In the genomic region with DNA sequence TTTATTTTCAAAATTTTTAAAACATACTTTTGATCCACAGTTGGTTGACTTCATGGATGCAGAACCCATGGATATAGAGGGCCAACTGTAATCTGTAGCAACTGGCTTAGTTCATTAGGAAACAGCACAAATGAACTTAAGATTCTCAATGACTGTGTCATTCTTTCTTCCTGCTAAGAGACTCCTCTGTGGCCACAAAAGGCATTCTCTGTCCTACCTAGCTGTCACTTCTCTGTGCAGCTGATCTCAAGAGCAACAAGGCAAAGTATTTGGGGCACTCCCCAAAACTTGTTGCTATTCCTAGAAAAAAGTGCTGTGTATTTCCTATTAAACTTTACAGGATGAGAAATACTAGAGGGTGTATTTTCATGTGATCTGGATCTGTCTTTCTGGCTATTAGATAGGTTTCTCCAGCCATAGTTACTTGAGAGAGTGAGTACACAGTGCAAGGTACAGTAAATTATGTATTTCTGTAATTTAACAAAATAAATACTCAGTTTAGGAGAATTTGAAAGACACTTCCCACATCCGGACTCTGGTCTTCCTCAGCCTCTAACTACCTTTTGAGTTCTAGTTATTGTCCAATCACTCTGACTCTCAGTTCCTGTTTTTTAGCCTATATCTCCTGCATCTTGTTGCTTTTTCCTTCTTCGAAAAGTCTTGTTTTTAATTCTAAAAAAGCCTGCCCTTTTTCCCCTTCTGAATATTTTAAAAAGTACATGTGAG, we compare ENCODE assay signal across 12 cellular contexts. TPM values are rescaled to one million over a fixed set of nuclear protein-coding genes. Genes with fewer than 3 reads are reported as not detected.
A peak's percentile ranks its signal among the peaks of the same experiment; 100 is the strongest.
DNase-seq lines count a peak whose midpoint lies in the region; ATAC-seq and TF ChIP-seq lines count a peak whose summit lies in the region.
"Had no signal": no experiment of that assay in that cellular context is flagged by ENCODE, and none has a peak within 500 bp of the region (broad histone marks: within the 10 kb centered on the region; RNA-seq: fewer than 3 reads in every experiment).

No MANE protein-coding gene starts in this region.

- H3K4me2 ChIP-seq in hepatocyte: no peak overlapping the region

- H3K9me2 ChIP-seq in hepatocyte (replicated peaks; ENCODE audit: insufficient read depth): no peaks in the 10 kb centered on the region

- no peak overlapping the region for H2AFZ ChIP-seq in hepatocyte

- ATAC-seq in GM18505 (IDR thresholded peaks at IDR 0.05; ENCODE audit: unreplicated experiment) (peak; percentile 83), GM21447 (IDR thresholded peaks at IDR 0.05; ENCODE audit: unreplicated experiment) (peak; percentile 88), HG03354 (IDR thresholded peaks at IDR 0.05; ENCODE audit: poor library complexity, severe bottlenecking, unreplicated experiment) (peak; percentile 86), T-helper 17 cell (no peak)
- no peak for ATAC-seq in natural killer cell treated with Interleukin-12 subunit alpha and Interleukin-12 subunit beta and Interleukin-15 and Interleukin-18, amount 100 ng/mL, for 72 hours

- H3K27me3 Mint-ChIP-seq in T-helper 17 cell: no peaks in the 10 kb centered on the region
- H3K27me3 Mint-ChIP-seq in immature natural killer cell (ENCODE audit: low read depth in 3 of 3): peaks cover 3 to 8% (median 3%) of the 10 kb centered on the region in 3 donors
- peaks cover 2 to 4% of the 10 kb centered on the region in 2 donors for H3K27me3 Mint-ChIP-seq in natural killer cell treated with Interleukin-12 subunit alpha and Interleukin-12 subunit beta and Interleukin-15 and Interleukin-18, amount 100 ng/mL, for 72 hours

- no peaks in the 10 kb centered on the region for H3K9me3 Mint-ChIP-seq in immature natural killer cell
- H3K9me3 Mint-ChIP-seq in natural killer cell treated with Interleukin-12 subunit alpha and Interleukin-12 subunit beta and Interleukin-15 and Interleukin-18, amount 100 ng/mL, for 72 hours: no peaks in the 10 kb centered on the region

- H3K36me3 Mint-ChIP-seq in T-helper 17 cell (ENCODE audit: low read depth) (peaks cover 2% of the 10 kb centered on the region), immature natural killer cell (no peaks in the 10 kb centered on the region)
- no peaks in the 10 kb centered on the region for H3K36me3 Mint-ChIP-seq in natural killer cell treated with Interleukin-12 subunit alpha and Interleukin-12 subunit beta and Interleukin-15 and Interleukin-18, amount 100 ng/mL, for 72 hours

- H3K4me1 ChIP-seq in hepatocyte (ENCODE audit: insufficient read depth): no peaks in the 10 kb centered on the region

- H4K20me1 ChIP-seq in hepatocyte (ENCODE audit: insufficient read depth, poor library complexity, severe bottlenecking): no peaks in the 10 kb centered on the region

- DNase-seq in T-helper 17 cell (no peak), hepatocyte (ENCODE audit: low spot score) (no peak), immature natural killer cell (no peak)
- DNase-seq in central memory CD4-positive, alpha-beta T cell: no peak
- no peak for DNase-seq in natural killer cell treated with Interleukin-12 subunit alpha and Interleukin-12 subunit beta and Interleukin-15 and Interleukin-18, amount 100 ng/mL, for 72 hours (ENCODE audit: low spot score)
- DNase-seq: activated naive CD4-positive, alpha-beta T cell treated with Interleukin-2 at 50 U/mL for 16 hours; effector memory CD4-positive, alpha-beta T cell; NCI-H1694 treated with DMSO at 0.1 percent for 48 hours; nucleus accumbens had no signal

- H3K27ac Mint-ChIP-seq in T-helper 17 cell (peak overlapping the region; percentile 81), immature natural killer cell (no peak overlapping the region)
- no peak overlapping the region for H3K27ac Mint-ChIP-seq in natural killer cell treated with Interleukin-12 subunit alpha and Interleukin-12 subunit beta and Interleukin-15 and Interleukin-18, amount 100 ng/mL, for 72 hours

- WGBS in hepatocyte (ENCODE audit: low lambda C conversion rate, missing lambda C conversion rate): 96% methylated on average over 2 of the region's 2 CpGs

- no peak overlapping the region for H3K4me3 ChIP-seq in hepatocyte

- no peaks in the 10 kb centered on the region for H3K9me3 ChIP-seq in T-helper 17 cell (ENCODE audit: control insufficient read depth, low read length, poor library complexity, severe bottlenecking)
- no peaks in the 10 kb centered on the region for H3K9me3 ChIP-seq in hepatocyte (ENCODE audit: low read depth)

- no peaks in the 10 kb centered on the region for H3K27me3 ChIP-seq in hepatocyte

- H3K4me3 Mint-ChIP-seq in T-helper 17 cell (peak overlapping the region; percentile 56), immature natural killer cell (no peak overlapping the region)
- no peak overlapping the region for H3K4me3 Mint-ChIP-seq in natural killer cell treated with Interleukin-12 subunit alpha and Interleukin-12 subunit beta and Interleukin-15 and Interleukin-18, amount 100 ng/mL, for 72 hours

- no peaks in the 10 kb centered on the region for H3K79me2 ChIP-seq in hepatocyte

- H3K27ac ChIP-seq in hepatocyte: no peak overlapping the region

- peaks cover 8% of the 10 kb centered on the region for H3K4me1 Mint-ChIP-seq in T-helper 17 cell
- peaks cover 5 to 11% of the 10 kb centered on the region in 2 donors for H3K4me1 Mint-ChIP-seq in immature natural killer cell
- peaks cover 0 to 3% of the 10 kb centered on the region in 2 donors for H3K4me1 Mint-ChIP-seq in natural killer cell treated with Interleukin-12 subunit alpha and Interleukin-12 subunit beta and Interleukin-15 and Interleukin-18, amount 100 ng/mL, for 72 hours (ENCODE audit: low read depth in 2 of 2)

- TF ChIP-seq POLR2A in GM18505 (IDR thresholded peaks at IDR 0.05; ENCODE audit: borderline replicate concordance, extremely low read depth, insufficient read depth, insufficient read length): no peak

- no peak for TF ChIP-seq CTCF in hepatocyte (IDR thresholded peaks at IDR 0.05; ENCODE audit: poor library complexity)

- H3K36me3 ChIP-seq in hepatocyte (replicated peaks; ENCODE audit: insufficient read depth, low read depth): no peaks in the 10 kb centered on the region

RNA-seq across cellular contexts. Expression of a gene that starts 21.8 kb away (rescaled TPM):
- total RNA-seq in T-helper 17 cell (1 to 10 TPM; 7.3 to 9.2 TPM), hepatocyte (6.6 and 10.6 TPM in 2 replicates)
- polyA plus RNA-seq in hepatocyte (1.7 and 1.8 TPM in 2 replicates), immature natural killer cell (1 to 10 TPM in 2 of 3 donors, under 1 TPM in 1; 0.48 to 2.6 (median 1.5) TPM)
- total RNA-seq in natural killer cell treated with Interleukin-12 subunit alpha and Interleukin-12 subunit beta and Interleukin-15 and Interleukin-18, amount 100 ng/mL, for 72 hours: 1 to 10 TPM in 1 of 2 donors, under 1 TPM in 1; 0.42 to 1.2 TPM

RNA-seq across cellular contexts. Expression of a gene that starts 53.9 kb away (rescaled TPM):
- total RNA-seq in T-helper 17 cell: not detected
- 2.1 and 2.8 TPM in 2 replicates for total RNA-seq in hepatocyte
- polyA plus RNA-seq in hepatocyte: 2.6 and 2.8 TPM in 2 replicates
- not detected for polyA plus RNA-seq in immature natural killer cell
- total RNA-seq in natural killer cell treated with Interleukin-12 subunit alpha and Interleukin-12 subunit beta and Interleukin-15 and Interleukin-18, amount 100 ng/mL, for 72 hours: not detected

Comparison
In these comparisons a context has a peak if more than half of its experiments do, and no peak if none do; other contexts are left out.
1. ATAC-seq: peak in GM18505 (single experiment), GM21447 (single experiment) and HG03354 (single experiment); none in T-helper 17 cell (single experiment) and natural killer cell treated with Interleukin-12 subunit alpha and Interleukin-12 subunit beta and Interleukin-15 and Interleukin-18, amount 100 ng/mL, for 72 hours (0 of 2).